In the genomic region with DNA sequence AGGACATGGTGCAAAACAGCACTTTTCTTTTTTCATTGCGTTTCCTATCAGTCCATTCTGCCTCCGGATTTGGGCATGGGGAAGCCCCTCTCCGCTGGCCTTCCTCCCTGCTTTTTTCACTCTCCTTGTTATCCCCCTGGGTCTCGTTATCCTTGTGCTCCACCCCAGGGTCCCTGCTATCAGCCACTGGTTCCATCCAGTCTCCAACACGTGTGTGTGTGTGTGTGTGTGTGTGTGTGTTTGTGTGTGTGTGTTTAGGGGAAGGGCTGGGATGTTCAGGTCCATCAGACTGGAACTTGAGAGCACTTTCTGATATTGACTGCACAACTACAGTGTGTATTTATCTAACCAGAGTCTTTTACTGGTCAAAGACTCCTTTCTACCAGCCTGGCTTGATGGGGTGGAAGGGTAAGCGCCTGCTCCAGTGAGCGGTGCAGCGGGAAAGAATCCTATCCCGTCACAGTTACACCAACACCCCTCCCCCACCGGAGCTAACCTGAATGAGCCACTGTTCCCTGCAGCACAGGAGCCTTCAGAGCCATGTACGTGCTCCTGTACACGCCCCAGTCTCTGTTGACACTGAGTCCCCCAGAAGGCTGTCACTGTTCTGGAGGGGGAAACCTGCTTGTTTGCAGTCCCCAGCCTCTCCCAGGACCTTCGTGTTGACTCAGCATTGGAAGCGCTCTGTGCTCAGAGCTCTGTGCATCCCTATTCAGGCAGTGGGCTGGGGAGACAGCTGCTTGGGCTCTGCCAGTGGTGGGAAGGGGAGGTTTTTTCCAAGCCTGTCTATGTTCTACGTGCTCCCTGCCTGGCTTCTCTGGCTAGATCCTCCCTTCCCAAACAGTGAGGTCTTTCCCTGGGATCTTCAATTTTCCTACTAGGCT, we compare ENCODE assay signal across 12 cellular contexts. TPM values are rescaled to one million over a fixed set of nuclear protein-coding genes. Genes with fewer than 3 reads are reported as not detected.
DNase-seq lines count a peak whose midpoint lies in the region; ATAC-seq and TF ChIP-seq lines count a peak whose summit lies in the region.
"Had no signal": no experiment of that assay in that cellular context is flagged by ENCODE, and none has a peak within 500 bp of the region (broad histone marks: within the 10 kb centered on the region; RNA-seq: fewer than 3 reads in every experiment).

No MANE protein-coding gene starts in this region.

- no peak overlapping the region for H3K4me3 ChIP-seq in left ventricle myocardium inferior
- no peak overlapping the region for H3K4me3 ChIP-seq in NT2/D1 (ENCODE audit: insufficient read length, low read depth)
- no peak overlapping the region for H3K4me3 ChIP-seq in thyroid gland (replicated peaks in 1 of 3)
- H3K4me3 ChIP-seq: skin epidermis had no signal

- H3K27me3 Mint-ChIP-seq in stimulated activated naive B cell treated with anti-CD40 and anti-IgM and Interleukin-4, amounts not matched to agents 10 μg/mL and 1 μg/mL and 100 μg/mL, for 72 hours = peaks cover 54 to 61% of the 10 kb centered on the region in 2 donors

- H3K9me3 Mint-ChIP-seq in stimulated activated naive B cell treated with anti-CD40 and anti-IgM and Interleukin-4, amounts not matched to agents 10 μg/mL and 1 μg/mL and 100 μg/mL, for 72 hours = no peaks in the 10 kb centered on the region
- H3K9me3 Mint-ChIP-seq: activated naive CD8-positive, alpha-beta T cell treated with anti-CD3 and anti-CD28 coated beads, Interleukin-2, amount 10 ng/mL, durations not matched to agents 7 days and 5 days; stimulated activated memory B cell treated with anti-CD40 and anti-IgM and Interleukin-4, amounts not matched to agents 10 μg/mL and 1 μg/mL and 100 μg/mL, for 72 hours had no signal

- peak; percentile 15 for ATAC-seq in Right ventricle myocardium inferior
- ATAC-seq in stimulated activated naive B cell treated with anti-CD40 and anti-IgM and Interleukin-4, amounts not matched to agents 10 μg/mL and 1 μg/mL and 100 μg/mL, for 72 hours (replicated peaks) = no peak
- ATAC-seq: activated CD4-positive, CD25-positive, alpha-beta regulatory T cell treated with anti-CD3 and anti-CD28 coated beads, Interleukin-2, amount 50 U/mL, for 24 hours; stimulated activated memory B cell treated with anti-CD40 and anti-IgM and Interleukin-4, amounts not matched to agents 10 μg/mL and 1 μg/mL and 100 μg/mL, for 72 hours had no signal

- H3K27me3 ChIP-seq in left ventricle myocardium inferior (ENCODE audit: low read depth) (peaks cover 40% of the 10 kb centered on the region), NT2/D1 (ENCODE audit: insufficient read depth, insufficient read length) (no peaks in the 10 kb centered on the region), thyroid gland (no peaks in the 10 kb centered on the region)

- H3K9ac ChIP-seq in NT2/D1 (ENCODE audit: insufficient read length, low read depth) = peak overlapping the region; percentile 39

- H3K9me3 ChIP-seq in left ventricle myocardium inferior (replicated peaks) (no peaks in the 10 kb centered on the region), NT2/D1 (ENCODE audit: insufficient read depth, low read length) (no peaks in the 10 kb centered on the region), thyroid gland (no peaks in the 10 kb centered on the region)

- no peak for TF ChIP-seq CTCF in left ventricle myocardium inferior (IDR thresholded peaks at IDR 0.05; ENCODE audit: borderline replicate concordance)
- TF ChIP-seq CTCF in thyroid gland (IDR thresholded peaks at IDR 0.05) = no peak

- peaks cover 0 to 4% of the 10 kb centered on the region in 2 donors for H3K4me1 Mint-ChIP-seq in stimulated activated naive B cell treated with anti-CD40 and anti-IgM and Interleukin-4, amounts not matched to agents 10 μg/mL and 1 μg/mL and 100 μg/mL, for 72 hours
- H3K4me1 Mint-ChIP-seq: activated naive CD8-positive, alpha-beta T cell treated with anti-CD3 and anti-CD28 coated beads, Interleukin-2, amount 10 ng/mL, durations not matched to agents 7 days and 5 days; stimulated activated memory B cell treated with anti-CD40 and anti-IgM and Interleukin-4, amounts not matched to agents 10 μg/mL and 1 μg/mL and 100 μg/mL, for 72 hours had no signal

- no peak overlapping the region for H3K27ac Mint-ChIP-seq in stimulated activated naive B cell treated with anti-CD40 and anti-IgM and Interleukin-4, amounts not matched to agents 10 μg/mL and 1 μg/mL and 100 μg/mL, for 72 hours
- H3K27ac Mint-ChIP-seq: activated naive CD8-positive, alpha-beta T cell treated with anti-CD3 and anti-CD28 coated beads, Interleukin-2, amount 10 ng/mL, durations not matched to agents 7 days and 5 days; stimulated activated memory B cell treated with anti-CD40 and anti-IgM and Interleukin-4, amounts not matched to agents 10 μg/mL and 1 μg/mL and 100 μg/mL, for 72 hours had no signal

- H3K4me1 ChIP-seq in left ventricle myocardium inferior = peaks cover 9% of the 10 kb centered on the region
- peaks cover 29% of the 10 kb centered on the region for H3K4me1 ChIP-seq in NT2/D1 (ENCODE audit: insufficient read depth, insufficient read length)
- peaks cover 56 to 62% of the 10 kb centered on the region in 2 donors for H3K4me1 ChIP-seq in thyroid gland

- no peaks in the 10 kb centered on the region for H3K36me3 Mint-ChIP-seq in stimulated activated naive B cell treated with anti-CD40 and anti-IgM and Interleukin-4, amounts not matched to agents 10 μg/mL and 1 μg/mL and 100 μg/mL, for 72 hours
- H3K36me3 Mint-ChIP-seq: activated naive CD8-positive, alpha-beta T cell treated with anti-CD3 and anti-CD28 coated beads, Interleukin-2, amount 10 ng/mL, durations not matched to agents 7 days and 5 days; stimulated activated memory B cell treated with anti-CD40 and anti-IgM and Interleukin-4, amounts not matched to agents 10 μg/mL and 1 μg/mL and 100 μg/mL, for 72 hours had no signal

- H3K36me3 ChIP-seq in left ventricle myocardium inferior (no peaks in the 10 kb centered on the region), NT2/D1 (ENCODE audit: insufficient read depth, insufficient read length, low read length) (no peaks in the 10 kb centered on the region), thyroid gland (no peaks in the 10 kb centered on the region)

- 11 to 33% methylated on average over 14 to 15 of the region's 15 CpGs for WGBS in thyroid gland, 2 donors

- peak in 1 of 2 donors; percentile 53 for TF ChIP-seq POLR2A in thyroid gland (IDR thresholded peaks at IDR 0.05)

- DNase-seq in Right ventricle myocardium inferior (ENCODE audit: missing footprints) = no peak
- no peak for DNase-seq in left ventricle myocardium inferior
- DNase-seq in NT2/D1 (ENCODE audit: low read depth, low spot score) = no peak
- peak; percentile 33 for DNase-seq in kidney glomerular epithelial cell (lab: John Stamatoyannopoulos, UW)
- DNase-seq in thyroid gland = peak; percentile 98
- no peak for DNase-seq in activated CD8-positive, alpha-beta memory T cell treated with anti-CD3 and anti-CD28 coated beads, Interleukin-2, amount 50 U/mL, for 48 hours
- no peak for DNase-seq in stimulated activated naive B cell treated with anti-CD40 and anti-IgM and Interleukin-4, amounts not matched to agents 10 μg/mL and 1 μg/mL and 100 μg/mL, for 72 hours
- no peak for DNase-seq in putamen (ENCODE audit: low spot score)
- DNase-seq: activated naive CD8-positive, alpha-beta T cell treated with anti-CD3 and anti-CD28 coated beads, Interleukin-2, amount 10 ng/mL, durations not matched to agents 7 days and 5 days had no signal

- H3K27ac ChIP-seq in left ventricle myocardium inferior (replicated peaks) (no peak overlapping the region), thyroid gland (peak overlapping the region; percentile 86 to 93 (median 88))
- H3K27ac ChIP-seq: skin epidermis had no signal

- H3K4me3 Mint-ChIP-seq in stimulated activated naive B cell treated with anti-CD40 and anti-IgM and Interleukin-4, amounts not matched to agents 10 μg/mL and 1 μg/mL and 100 μg/mL, for 72 hours = no peak overlapping the region
- H3K4me3 Mint-ChIP-seq: activated naive CD8-positive, alpha-beta T cell treated with anti-CD3 and anti-CD28 coated beads, Interleukin-2, amount 10 ng/mL, durations not matched to agents 7 days and 5 days; stimulated activated memory B cell treated with anti-CD40 and anti-IgM and Interleukin-4, amounts not matched to agents 10 μg/mL and 1 μg/mL and 100 μg/mL, for 72 hours had no signal

- intact Hi-C loops in Right ventricle myocardium inferior (cut with DNase I) (no loop called here), left ventricle myocardium inferior (cut with micrococcal nuclease) (no loop called here), thyroid gland (cut with DNase I) (no loop called here)

RNA-seq across cellular contexts. Expression of a gene that starts 4.6 kb away (rescaled TPM):
- total RNA-seq in Right ventricle myocardium inferior (1.9 TPM), left ventricle myocardium inferior (2.4 TPM), thyroid gland (1 to 10 TPM in 1 of 4 donors, under 1 TPM in 2, not detected in 1; 0.50 to 1.1 (median 0.81) TPM)
- total RNA-seq: activated naive CD8-positive, alpha-beta T cell treated with anti-CD3 and anti-CD28 coated beads, Interleukin-2, amount 10 ng/mL, durations not matched to agents 7 days and 5 days had no signal

RNA-seq across cellular contexts. Expression of a gene that starts 5.4 kb away (rescaled TPM):
- total RNA-seq in Right ventricle myocardium inferior (158 TPM), left ventricle myocardium inferior (208 TPM), thyroid gland (100 to 1,000 TPM; 142 to 200 (median 170) TPM)
- total RNA-seq: activated naive CD8-positive, alpha-beta T cell treated with anti-CD3 and anti-CD28 coated beads, Interleukin-2, amount 10 ng/mL, durations not matched to agents 7 days and 5 days had no signal

RNA-seq across cellular contexts. Expression of a gene that starts 20.9 kb away (rescaled TPM):
- total RNA-seq in Right ventricle myocardium inferior = 13.9 TPM
- 15.9 TPM for total RNA-seq in left ventricle myocardium inferior
- total RNA-seq in thyroid gland = 10 to 100 TPM; 14.6 to 25.0 (median 19.7) TPM

RNA-seq across cellular contexts. Expression of a gene that starts 32.9 kb away (rescaled TPM):
- 2.7 TPM for total RNA-seq in Right ventricle myocardium inferior
- total RNA-seq in left ventricle myocardium inferior = 2.5 TPM
- 10 to 100 TPM in 1 of 4 donors, 1 to 10 TPM in 3; 4.6 to 10.9 (median 5.4) TPM for total RNA-seq in thyroid gland

RNA-seq across cellular contexts. Expression of a gene that starts 33.1 kb away (rescaled TPM):
- total RNA-seq in Right ventricle myocardium inferior (92.2 TPM), left ventricle myocardium inferior (104 TPM), thyroid gland (100 to 1,000 TPM in 3 of 4 donors, 10 to 100 TPM in 1; 57.2 to 194 (median 141) TPM)

Comparison
In these comparisons a context has a peak if more than half of its experiments do, and no peak if none do; other contexts are left out.
1. DNase-seq: peak in kidney glomerular epithelial cell (single experiment) and thyroid gland (2 of 2); none in Right ventricle myocardium inferior (single experiment), left ventricle myocardium inferior (single experiment), NT2/D1 (single experiment), activated CD8-positive, alpha-beta memory T cell treated with anti-CD3 and anti-CD28 coated beads, Interleukin-2, amount 50 U/mL, for 48 hours (single experiment), stimulated activated naive B cell treated with anti-CD40 and anti-IgM and Interleukin-4, amounts not matched to agents 10 μg/mL and 1 μg/mL and 100 μg/mL, for 72 hours (single experiment) and putamen (single experiment).